In the genomic region with DNA sequence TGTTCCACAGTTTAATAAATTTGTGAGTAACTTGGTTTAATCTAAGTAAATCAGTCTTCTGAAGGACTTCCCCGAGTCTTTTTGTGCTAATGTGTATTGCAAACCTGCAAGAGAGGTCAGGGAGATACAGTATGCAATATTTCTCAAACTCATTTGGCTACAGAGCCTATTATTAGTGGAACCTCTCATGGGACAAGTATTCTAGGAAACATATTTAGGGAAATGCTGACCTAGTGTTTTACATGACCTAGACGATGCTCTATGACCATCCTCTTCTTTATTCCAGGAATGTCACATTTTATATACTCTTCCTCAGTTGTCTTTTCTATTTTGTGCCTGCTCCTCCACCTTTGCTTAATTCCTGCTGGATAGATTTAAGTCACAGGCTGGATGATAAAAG, we compare ENCODE assay signal across 21 cellular contexts.
A peak's percentile ranks its signal among the peaks of the same experiment; 100 is the strongest.
DNase-seq lines count a peak whose midpoint lies in the region; ATAC-seq, FAIRE-seq and TF ChIP-seq lines count a peak whose summit lies in the region.
"Had no signal": no experiment of that assay in that cellular context is flagged by ENCODE, and none has a peak within 500 bp of the region (broad histone marks: within the 10 kb centered on the region; RNA-seq: fewer than 3 reads in every experiment).

No MANE protein-coding gene starts in this region.

- WGBS in heart left ventricle, 4 donors, result 24 to 32% (median 31%) methylated on average over 2 of the region's 2 CpGs
- WGBS in HepG2 (ENCODE audit: low lambda C conversion rate), result 2% methylated on average over 2 of the region's 2 CpGs
- WGBS in right lobe of liver (ENCODE audit: insufficient coverage, low coverage, low lambda C conversion rate, missing lambda C conversion rate), result 40% methylated on average over 2 of the region's 2 CpGs
- 0% methylated on average over 2 of the region's 2 CpGs for WGBS in K562 (ENCODE audit: insufficient coverage, low coverage, missing lambda C conversion rate)
- WGBS in stomach, 5 donors, result 80 to 89% (median 82%) methylated on average over 2 of the region's 2 CpGs

- H3K4me1 Mint-ChIP-seq in T-helper 17 cell, result no peaks in the 10 kb centered on the region
- H3K4me1 Mint-ChIP-seq: CD4-positive, alpha-beta memory T cell had no signal

- peak in 3 of 4 donors; percentile 67 to 72 (median 67) for ATAC-seq in heart left ventricle
- ATAC-seq in left cardiac atrium, result no peak
- no peak for ATAC-seq in HepG2
- ATAC-seq in right lobe of liver, result no peak
- ATAC-seq in K562, result no peak
- ATAC-seq in T-helper 17 cell, result no peak
- ATAC-seq: GM23338, HCT116 had no signal

- TF ChIP-seq POLR2A in heart left ventricle (IDR thresholded peaks at IDR 0.05) (no peak), HepG2 (IDR thresholded peaks at IDR 0.05; ENCODE audit: insufficient read depth in 1 of 2, low read depth in 2 of 2, low read length in 2 of 2) (no peak), right lobe of liver (IDR thresholded peaks at IDR 0.05) (no peak), K562 (conservative IDR thresholded peaks at IDR 0.05) (no peak), stomach (IDR thresholded peaks at IDR 0.05) (no peak)

- H3K27ac ChIP-seq in heart left ventricle (no peak overlapping the region), HepG2 (ENCODE audit: extremely low read length, insufficient read depth, low read length) (no peak overlapping the region), right lobe of liver (no peak overlapping the region), K562 (ENCODE audit: extremely low read depth, low read depth, low read length) (no peak overlapping the region), stomach (no peak overlapping the region)

- TF ChIP-seq EP300 in HepG2 (IDR thresholded peaks at IDR 0.05; ENCODE audit: low read depth in 2 of 2, low read length in 2 of 2), result no peak
- TF ChIP-seq EP300 in HepG2 (CRISPR knock-in tag; IDR thresholded peaks at IDR 0.05; ENCODE audit: borderline replicate concordance), result no peak
- TF ChIP-seq EP300 in K562 (IDR thresholded peaks at IDR 0.05; ENCODE audit: low read length), result no peak
- TF ChIP-seq EP300 in stomach (IDR thresholded peaks at IDR 0.05), result no peak

- H3K27ac Mint-ChIP-seq in T-helper 17 cell, result no peak overlapping the region
- H3K27ac Mint-ChIP-seq: CD4-positive, alpha-beta memory T cell; GM23338; H9 had no signal

- H3K36me3 ChIP-seq in heart left ventricle, result no peaks in the 10 kb centered on the region
- no peaks in the 10 kb centered on the region for H3K36me3 ChIP-seq in HepG2 (replicated peaks in 1 of 2; ENCODE audit: control insufficient read depth in 1 of 2, insufficient read depth in 2 of 2, low read length in 2 of 2)
- no peaks in the 10 kb centered on the region for H3K36me3 ChIP-seq in right lobe of liver
- H3K36me3 ChIP-seq in K562 (ENCODE audit: control insufficient read depth, insufficient read depth, low read length), result no peaks in the 10 kb centered on the region
- H3K36me3 ChIP-seq in stomach, result no peaks in the 10 kb centered on the region

- H3K4me2 ChIP-seq in HepG2 (ENCODE audit: low read depth, low read length) (no peak overlapping the region), K562 (ENCODE audit: insufficient read depth, low read length) (no peak overlapping the region)
- H3K4me2 ChIP-seq: GM23338 had no signal

- TF ChIP-seq CTCF in heart left ventricle (IDR thresholded peaks at IDR 0.05) (no peak), HepG2 (CRISPR knock-in tag; IDR thresholded peaks at IDR 0.05) (no peak), right lobe of liver (IDR thresholded peaks at IDR 0.05) (no peak), K562 (IDR thresholded peaks at IDR 0.05 in 2 of 3, conservative IDR thresholded peaks at IDR 0.05 in 1 of 3; ENCODE audit: insufficient read depth in 2 of 3, low read depth in 1 of 3, low read length in 3 of 3) (no peak), stomach (IDR thresholded peaks at IDR 0.05) (no peak)

- H3K9me3 ChIP-seq in heart left ventricle, result no peaks in the 10 kb centered on the region
- H3K9me3 ChIP-seq in HepG2 (ENCODE audit: low read length), result no peaks in the 10 kb centered on the region
- H3K9me3 ChIP-seq in right lobe of liver, result no peaks in the 10 kb centered on the region
- H3K9me3 ChIP-seq in K562 (replicated peaks; ENCODE audit: control insufficient read depth, insufficient read depth, low read depth, low read length), result no peaks in the 10 kb centered on the region
- no peaks in the 10 kb centered on the region for H3K9me3 ChIP-seq in T-helper 17 cell (ENCODE audit: control insufficient read depth, low read length, poor library complexity, severe bottlenecking)
- no peaks in the 10 kb centered on the region for H3K9me3 ChIP-seq in stomach

- in situ Hi-C loops in HepG2 (cut with HindIII; ENCODE audit: extremely low pct_ligation_motif_present, low pct_unique_long_range_greater_than_20kb), result no loop called here
- in situ Hi-C loops in K562 (cut with MboI), result no loop called here

- H3K79me2 ChIP-seq in HepG2 (ENCODE audit: insufficient read depth, low read length) (no peaks in the 10 kb centered on the region), K562 (ENCODE audit: control insufficient read depth, insufficient read depth, low read length) (no peaks in the 10 kb centered on the region)

- H2AFZ ChIP-seq in HepG2 (ENCODE audit: low read length) (no peak overlapping the region), K562 (ENCODE audit: low read depth, low read length) (no peak overlapping the region)
- H2AFZ ChIP-seq: GM23338 had no signal

- POLR2A ChIA-PET in HepG2 (lab: Yijun Ruan, JAX), result no interaction called here
- POLR2A ChIA-PET in K562 (lab: Yijun Ruan, JAX), result no interaction called here

- no peaks in the 10 kb centered on the region for H3K36me3 Mint-ChIP-seq in T-helper 17 cell (ENCODE audit: low read depth)
- H3K36me3 Mint-ChIP-seq: CD4-positive, alpha-beta memory T cell had no signal

- BruUV-seq in HepG2 (replicated peaks; lab: Mats Ljungman, UMichigan), result no TSS peak
- BruUV-seq in K562 (replicated peaks; lab: Mats Ljungman, UMichigan), result no TSS peak

- no peaks in the 10 kb centered on the region for H3K27me3 ChIP-seq in heart left ventricle
- H3K27me3 ChIP-seq in HepG2 (ENCODE audit: control insufficient read depth in 1 of 2, insufficient read depth in 2 of 2, low read length in 2 of 2), result no peaks in the 10 kb centered on the region
- H3K27me3 ChIP-seq in right lobe of liver, result no peaks in the 10 kb centered on the region
- H3K27me3 ChIP-seq in K562 (ENCODE audit: control insufficient read depth in 2 of 2, insufficient read depth in 2 of 2, low read length in 2 of 2), result no peaks in the 10 kb centered on the region
- H3K27me3 ChIP-seq in stomach, result no peaks in the 10 kb centered on the region

- DNase-seq in heart left ventricle (no peak), left cardiac atrium (no peak), HepG2 (ENCODE audit: low spot score) (no peak), right lobe of liver (no peak), NCI-H526 (lab: John Stamatoyannopoulos, UW) (peak; percentile 29 to 47), K562 (ENCODE audit: extremely low read depth in 1 of 4, low spot score in 3 of 4) (no peak), T-helper 17 cell (no peak), stomach (no peak)
- DNase-seq: 8988T; C1 segment of cervical spinal cord; Calu3; CD4-positive, alpha-beta memory T cell; COR-L47; DMS53; DMS79 treated with DMSO at 0.1 percent for 48 hours; GF-D8; H9 had no signal

- H3K9ac ChIP-seq in HepG2 (ENCODE audit: insufficient read depth, low read depth, low read length), result no peak overlapping the region
- no peak overlapping the region for H3K9ac ChIP-seq in K562 (ENCODE audit: insufficient read depth in 1 of 2, low read depth in 2 of 2, low read length in 2 of 2)

- intact Hi-C loops in heart left ventricle (cut with DNase I), result no loop called here
- intact Hi-C loops in left cardiac atrium (cut with DNase I), result no loop called here
- intact Hi-C loops in HepG2 (cut with micrococcal nuclease; ENCODE audit: unreplicated experiment), result no loop called here
- intact Hi-C loops in right lobe of liver (cut with DNase I), result no loop called here
- intact Hi-C loops in K562 (cut with micrococcal nuclease), result no loop called here
- intact Hi-C loops in stomach (cut with DNase I; ENCODE audit: low total_unique reads), result no loop called here

- no peak overlapping the region for H3K4me3 Mint-ChIP-seq in T-helper 17 cell
- H3K4me3 Mint-ChIP-seq: CD4-positive, alpha-beta memory T cell; GM23338; H9 had no signal

- H3K4me1 ChIP-seq in heart left ventricle (peaks cover 0 to 6% (median 0%) of the 10 kb centered on the region in 12 donors), HepG2 (ENCODE audit: insufficient read depth, low read length) (no peaks in the 10 kb centered on the region), right lobe of liver (no peaks in the 10 kb centered on the region), K562 (replicated peaks in 1 of 2; ENCODE audit: control insufficient read depth in 2 of 2, insufficient read depth in 2 of 2, low read length in 2 of 2) (no peaks in the 10 kb centered on the region), stomach (no peaks in the 10 kb centered on the region)

- FAIRE-seq in HepG2 (lab: Jason Lieb, UNC) (no peak), K562 (lab: Jason Lieb, UNC) (no peak)
- FAIRE-seq: GM12891, GM18507 had no signal

- TF ChIP-seq RAD21 in HepG2 (CRISPR knock-in tag; IDR thresholded peaks at IDR 0.05) (no peak), K562 (CRISPR knock-in tag; conservative IDR thresholded peaks at IDR 0.05 in 1 of 2, IDR thresholded peaks at IDR 0.05 in 1 of 2) (no peak)

- H4K20me1 ChIP-seq in HepG2 (ENCODE audit: insufficient read depth, low read length), result no peaks in the 10 kb centered on the region
- no peaks in the 10 kb centered on the region for H4K20me1 ChIP-seq in K562 (replicated peaks; ENCODE audit: control insufficient read depth, insufficient read depth, low read length)

- CTCF ChIA-PET in HepG2 (lab: Yijun Ruan, JAX; ENCODE audit: low intra/inter-chr PET ratio, low total read pairs), result no interaction called here
- CTCF ChIA-PET in K562 (lab: Yijun Ruan, JAX; ENCODE audit: low intra/inter-chr PET ratio), result no interaction called here

- H3K27me3 Mint-ChIP-seq in T-helper 17 cell, result peaks cover 15% of the 10 kb centered on the region

- H3K4me3 ChIP-seq in heart left ventricle (no peak overlapping the region), HepG2 (replicated peaks in 1 of 3; ENCODE audit: insufficient read depth in 1 of 3, low read depth in 2 of 3, low read length in 3 of 3) (no peak overlapping the region), right lobe of liver (no peak overlapping the region), K562 (no peak overlapping the region), stomach (no peak overlapping the region)
- H3K4me3 ChIP-seq: GM23338 had no signal

- no peaks in the 10 kb centered on the region for H3K9me1 ChIP-seq in K562 (ENCODE audit: control insufficient read depth, insufficient read depth, low read length)

TF ChIP-seq in K562, 482 proteins besides CTCF, POLR2A, EP300 and RAD21:
- TF ChIP-seq CCNT2 (IDR thresholded peaks at IDR 0.05; ENCODE audit: borderline replicate concordance, extremely low read depth, insufficient read length, low read depth, low read length) (no peak), ZNF316 (IDR thresholded peaks at IDR 0.05) (peak; percentile 64; the same call in 1 of the 2 replicates), ELF4 (CRISPR knock-in tag; IDR thresholded peaks at IDR 0.05) (no peak)

Comparison
In these comparisons a context has a peak if more than half of its experiments do, and no peak if none do; other contexts are left out.
1. ATAC-seq: peak in heart left ventricle (3 of 4); none in left cardiac atrium (0 of 2), HepG2 (single experiment), right lobe of liver (0 of 4), K562 (single experiment) and T-helper 17 cell (single experiment).
2. DNase-seq: peak in NCI-H526 (2 of 2); none in heart left ventricle (0 of 5), left cardiac atrium (single experiment), HepG2 (single experiment), right lobe of liver (0 of 3), K562 (0 of 4), T-helper 17 cell (0 of 3) and stomach (single experiment).